Comparison of ENCODE assay signal across 8 cellular contexts in genomic region chr6:139219746-139220145, GRCh38.
DNase-seq lines count a peak whose midpoint lies in the region; ATAC-seq and TF ChIP-seq lines count a peak whose summit lies in the region.

No MANE protein-coding gene starts in this region.

- H3K23ac ChIP-seq in trophoblast cell (ENCODE audit: low read length), result no peak overlapping the region

- peak overlapping the region; percentile 4 for H2BK120ac ChIP-seq in trophoblast cell (ENCODE audit: insufficient read depth, low read length, poor library complexity)

- no peak overlapping the region for H4K12ac ChIP-seq in trophoblast cell (ENCODE audit: low read depth, low read length)

- TF ChIP-seq CTCF in chondrocyte (IDR thresholded peaks at IDR 0.05), result no peak

- ATAC-seq in HG02571 (IDR thresholded peaks at IDR 0.05; ENCODE audit: unreplicated experiment) (no peak), HG02623 (IDR thresholded peaks at IDR 0.05; ENCODE audit: unreplicated experiment) (no peak)

- H3K27me3 ChIP-seq in trophoblast cell (ENCODE audit: insufficient read depth, low read length), result no peaks in the 10 kb centered on the region

- H3K27ac Mint-ChIP-seq in IgD-negative memory B cell (peak overlapping the region in 2 of 3 donors; percentile 5 to 87), chondrocyte (ENCODE audit: unreplicated experiment) (peak overlapping the region; percentile 86)

- no peaks in the 10 kb centered on the region for H3K9me3 Mint-ChIP-seq in IgD-negative memory B cell
- H3K9me3 Mint-ChIP-seq in chondrocyte (ENCODE audit: low read depth), result peaks cover 4% of the 10 kb centered on the region

- H3K4me2 ChIP-seq in trophoblast cell (ENCODE audit: low read length), result no peak overlapping the region

- H2BK5ac ChIP-seq in trophoblast cell (ENCODE audit: low read depth, low read length, poor library complexity), result no peak overlapping the region

- no peaks in the 10 kb centered on the region for H3K9me3 ChIP-seq in trophoblast cell (ENCODE audit: insufficient read depth, low read depth, low read length)

- no peak overlapping the region for H3K4me3 ChIP-seq in trophoblast cell (ENCODE audit: low read depth, low read length)

- peak; percentile 36 for DNase-seq in GF-D8 (lab: John Stamatoyannopoulos, UW)
- DNase-seq in chondrocyte (ENCODE audit: low spot score), result no peak
- DNase-seq in trophoblast cell, result no peak
- no peak for DNase-seq in posterior vena cava (ENCODE audit: low spot score)
- DNase-seq in cortex of kidney (lab: John Stamatoyannopoulos, UW), result no peak

- no CpG with 5 or more reads among the region's 2 CpGs for WGBS in trophoblast cell (ENCODE audit: extremely low coverage, insufficient coverage, insufficient read length)

- H3K4me1 ChIP-seq in trophoblast cell (ENCODE audit: control insufficient read depth in 1 of 2, insufficient read depth in 2 of 2, low read length in 2 of 2), result no peaks in the 10 kb centered on the region

- intact Hi-C loops in posterior vena cava (cut with DNase I), result loop anchor here in 1 of 2 donors (2.0 kb wide), 1 partner anchor 145 kb away; no protein-coding TSS in a partner anchor

- no peaks in the 10 kb centered on the region for H3K27me3 Mint-ChIP-seq in IgD-negative memory B cell
- no peaks in the 10 kb centered on the region for H3K27me3 Mint-ChIP-seq in chondrocyte (ENCODE audit: low read depth)

- H3K36me3 Mint-ChIP-seq in IgD-negative memory B cell (peaks cover 2% of the 10 kb centered on the region), chondrocyte (ENCODE audit: low read depth) (no peaks in the 10 kb centered on the region)

- H3K4me3 Mint-ChIP-seq in IgD-negative memory B cell (peak overlapping the region in 1 of 4 donors; percentile 12), chondrocyte (ENCODE audit: unreplicated experiment) (no peak overlapping the region)

- no peak overlapping the region for H3K14ac ChIP-seq in trophoblast cell (ENCODE audit: low read length)

- peak overlapping the region; percentile 30 for H4K91ac ChIP-seq in trophoblast cell (ENCODE audit: low read depth, low read length)

- H3K79me2 ChIP-seq in trophoblast cell (ENCODE audit: control insufficient read depth, insufficient read depth, low read length, poor library complexity), result no peaks in the 10 kb centered on the region

- H3K4me1 Mint-ChIP-seq in IgD-negative memory B cell (peaks cover 4 to 8% (median 5%) of the 10 kb centered on the region in 3 donors), chondrocyte (ENCODE audit: low read depth) (peaks cover 9% of the 10 kb centered on the region)

- peak overlapping the region; percentile 26 for H3K27ac ChIP-seq in trophoblast cell (ENCODE audit: low read depth, low read length)

- no peak overlapping the region for H2AFZ ChIP-seq in trophoblast cell (ENCODE audit: insufficient read depth, low read length, poor library complexity)

- H4K8ac ChIP-seq in trophoblast cell (ENCODE audit: low read depth, low read length), result no peak overlapping the region

- no peaks in the 10 kb centered on the region for H3K36me3 ChIP-seq in trophoblast cell (ENCODE audit: control insufficient read depth in 1 of 2, insufficient read depth in 2 of 2, low read length in 2 of 2)

- H3K18ac ChIP-seq in trophoblast cell (ENCODE audit: low read length), result no peak overlapping the region

- H2BK12ac ChIP-seq in trophoblast cell (ENCODE audit: low read length), result no peak overlapping the region

- peaks cover 3% of the 10 kb centered on the region for H3K79me1 ChIP-seq in trophoblast cell (ENCODE audit: low read length)

- H2AK5ac ChIP-seq in trophoblast cell (ENCODE audit: low read length), result no peak overlapping the region

- no peak overlapping the region for H3K9ac ChIP-seq in trophoblast cell (ENCODE audit: low read length)

- H3K4ac ChIP-seq in trophoblast cell (ENCODE audit: low read depth, low read length), result peak overlapping the region; percentile 12
